Comparison of ENCODE assay signal across 10 cellular contexts in genomic region chr1:16900771-16901170, GRCh38. TPM values are rescaled to one million over a fixed set of nuclear protein-coding genes. Genes with fewer than 3 reads are reported as not detected.
DNase-seq lines count a peak whose midpoint lies in the region; ATAC-seq and TF ChIP-seq lines count a peak whose summit lies in the region.
"Had no signal": no experiment of that assay in that cellular context is flagged by ENCODE, and none has a peak within 500 bp of the region (broad histone marks: within the 10 kb centered on the region; RNA-seq: fewer than 3 reads in every experiment).

No MANE protein-coding gene starts in this region.

- no peaks in the 10 kb centered on the region for H3K36me3 ChIP-seq in OCI-LY1 (ENCODE audit: insufficient read depth, low read length)
- H3K36me3 ChIP-seq in upper lobe of right lung = no peaks in the 10 kb centered on the region

- CTCF ChIA-PET in activated CD8-positive, alpha-beta T cell treated with anti-CD3 and anti-CD28 coated beads for 36 hours (lab: Charles Lee) = no interaction called here

- ATAC-seq in activated CD8-positive, alpha-beta T cell treated with anti-CD3 and anti-CD28 coated beads for 36 hours = no peak
- ATAC-seq in left ventricle myocardium superior (no peak), HG02885 (IDR thresholded peaks at IDR 0.05; ENCODE audit: poor library complexity, unreplicated experiment) (no peak), upper lobe of right lung (no peak)

- no peaks in the 10 kb centered on the region for H4K20me1 ChIP-seq in OCI-LY1 (ENCODE audit: insufficient read depth, low read length)

- H3K27ac Mint-ChIP-seq in activated CD8-positive, alpha-beta T cell treated with anti-CD3 and anti-CD28 coated beads for 36 hours = no peak overlapping the region

- H3K27me3 Mint-ChIP-seq in activated CD8-positive, alpha-beta T cell treated with anti-CD3 and anti-CD28 coated beads for 36 hours = peaks cover 2% of the 10 kb centered on the region

- H3K4me3 Mint-ChIP-seq in activated CD8-positive, alpha-beta T cell treated with anti-CD3 and anti-CD28 coated beads for 36 hours = no peak overlapping the region

- no peaks in the 10 kb centered on the region for H3K9me2 ChIP-seq in OCI-LY1 (ENCODE audit: low read depth, low read length)

- H3K4me2 ChIP-seq in OCI-LY1 (ENCODE audit: low read length) = no peak overlapping the region

- H3F3A ChIP-seq in OCI-LY1 (ENCODE audit: insufficient read depth, low read length) = peaks cover 9% of the 10 kb centered on the region; the same call in 1 of the 2 replicates

- no peaks in the 10 kb centered on the region for H3K9me3 Mint-ChIP-seq in activated CD8-positive, alpha-beta T cell treated with anti-CD3 and anti-CD28 coated beads for 36 hours

- H3K27me3 ChIP-seq in OCI-LY1 (ENCODE audit: insufficient read depth, low read length) (no peaks in the 10 kb centered on the region), upper lobe of right lung (no peaks in the 10 kb centered on the region)

- peaks cover 41% of the 10 kb centered on the region for H3K4me1 Mint-ChIP-seq in activated CD8-positive, alpha-beta T cell treated with anti-CD3 and anti-CD28 coated beads for 36 hours (ENCODE audit: low read depth)

- POLR2A ChIA-PET in activated CD8-positive, alpha-beta T cell treated with anti-CD3 and anti-CD28 coated beads for 36 hours (lab: Charles Lee) = interaction anchor here (1.0 kb wide), 1 partner anchor 14 kb away, joined by 3 read pairs; no protein-coding TSS in a partner anchor

- H3K9me3 ChIP-seq in OCI-LY1 (ENCODE audit: low read length) (no peaks in the 10 kb centered on the region), upper lobe of right lung (no peaks in the 10 kb centered on the region)

- DNase-seq in AG09319 (ENCODE audit: extremely low read depth, low read depth) (no peak), ELR (ENCODE audit: low read depth) (peak; percentile 47), epithelial cell of esophagus (ENCODE audit: low read depth) (peak; percentile 48), left ventricle myocardium superior (no peak), upper lobe of right lung (no peak)
- no peak for DNase-seq in activated CD8-positive, alpha-beta T cell treated with anti-CD3 and anti-CD28 coated beads for 36 hours
- DNase-seq: NCI-H2029 treated with DMSO at 0.1 percent for 48 hours had no signal

- TF ChIP-seq CTCF in AG09319 (IDR thresholded peaks at IDR 0.05; ENCODE audit: low read depth, low read length) (peak; percentile 15), OCI-LY1 (IDR thresholded peaks at IDR 0.05; ENCODE audit: low read length) (no peak), epithelial cell of esophagus (IDR thresholded peaks at IDR 0.05; ENCODE audit: insufficient read depth, low read depth, low read length, missing control alignments) (peak; percentile 52), upper lobe of right lung (IDR thresholded peaks at IDR 0.05) (no peak)
- no peak for TF ChIP-seq CTCF in activated CD8-positive, alpha-beta T cell treated with anti-CD3 and anti-CD28 coated beads for 36 hours (IDR thresholded peaks at IDR 0.05)

- no peaks in the 10 kb centered on the region for H3K79me2 ChIP-seq in OCI-LY1 (ENCODE audit: insufficient read depth, low read length)

- peaks cover 50% of the 10 kb centered on the region for H3K4me1 ChIP-seq in OCI-LY1 (ENCODE audit: insufficient read depth, low read length, severe bottlenecking)
- H3K4me1 ChIP-seq in upper lobe of right lung = peaks cover 4% of the 10 kb centered on the region

- intact Hi-C loops in activated CD8-positive, alpha-beta T cell treated with anti-CD3 and anti-CD28 coated beads for 36 hours (cut with micrococcal nuclease) = no loop called here
- intact Hi-C loops in left ventricle myocardium superior (cut with micrococcal nuclease) = no loop called here
- intact Hi-C loops in upper lobe of right lung (cut with DNase I) = no loop called here

- H3K27ac ChIP-seq in OCI-LY1 (ENCODE audit: low read depth, low read length, poor library complexity, severe bottlenecking) = peak overlapping the region; percentile 95
- no peak overlapping the region for H3K27ac ChIP-seq in upper lobe of right lung
- H3K27ac ChIP-seq: SK-N-MC had no signal

- no peak overlapping the region for H3K4me3 ChIP-seq in OCI-LY1 (ENCODE audit: low read depth, low read length, poor library complexity, severe bottlenecking)
- no peak overlapping the region for H3K4me3 ChIP-seq in epithelial cell of esophagus (ENCODE audit: low read length)
- H3K4me3 ChIP-seq in upper lobe of right lung = no peak overlapping the region
- H3K4me3 ChIP-seq: SK-N-MC had no signal

- no peak overlapping the region; the same call in 1 of the 2 replicates for H3K9ac ChIP-seq in OCI-LY1 (ENCODE audit: low read length)

- peaks cover 2% of the 10 kb centered on the region for H3K36me3 Mint-ChIP-seq in activated CD8-positive, alpha-beta T cell treated with anti-CD3 and anti-CD28 coated beads for 36 hours (ENCODE audit: low read depth)

- no peak overlapping the region for H2AFZ ChIP-seq in OCI-LY1 (ENCODE audit: low read length)

RNA-seq across cellular contexts. Expression of gene RNU1-2, which starts 5.0 kb away (rescaled TPM):
- 1,000 to 10,000 TPM in 1 of 2 experiments, 100 to 1,000 TPM in 1; 820 to 1,043 TPM for total RNA-seq in activated CD8-positive, alpha-beta T cell treated with anti-CD3 and anti-CD28 coated beads for 36 hours
- total RNA-seq in left ventricle myocardium superior (4,234 TPM), upper lobe of right lung (6,622 TPM)

RNA-seq across cellular contexts. Expression of gene CROCC, which starts 21.0 kb away (rescaled TPM):
- total RNA-seq in activated CD8-positive, alpha-beta T cell treated with anti-CD3 and anti-CD28 coated beads for 36 hours = 10 to 100 TPM; 27.7 to 28.5 TPM
- total RNA-seq in left ventricle myocardium superior (7.9 TPM), upper lobe of right lung (20.9 TPM)

Comparison
In these comparisons a context has a peak if more than half of its experiments do, and no peak if none do; other contexts are left out.
1. DNase-seq: peak in ELR (single experiment) and epithelial cell of esophagus (single experiment); none in AG09319 (single experiment), activated CD8-positive, alpha-beta T cell treated with anti-CD3 and anti-CD28 coated beads for 36 hours (single experiment), left ventricle myocardium superior (single experiment) and upper lobe of right lung (single experiment).
2. CTCF ChIP-seq: peak in AG09319 (single experiment) and epithelial cell of esophagus (single experiment); none in OCI-LY1 (single experiment), activated CD8-positive, alpha-beta T cell treated with anti-CD3 and anti-CD28 coated beads for 36 hours (single experiment) and upper lobe of right lung (single experiment).